19 cellular contexts compared by ENCODE assay signal in the genomic region with DNA sequence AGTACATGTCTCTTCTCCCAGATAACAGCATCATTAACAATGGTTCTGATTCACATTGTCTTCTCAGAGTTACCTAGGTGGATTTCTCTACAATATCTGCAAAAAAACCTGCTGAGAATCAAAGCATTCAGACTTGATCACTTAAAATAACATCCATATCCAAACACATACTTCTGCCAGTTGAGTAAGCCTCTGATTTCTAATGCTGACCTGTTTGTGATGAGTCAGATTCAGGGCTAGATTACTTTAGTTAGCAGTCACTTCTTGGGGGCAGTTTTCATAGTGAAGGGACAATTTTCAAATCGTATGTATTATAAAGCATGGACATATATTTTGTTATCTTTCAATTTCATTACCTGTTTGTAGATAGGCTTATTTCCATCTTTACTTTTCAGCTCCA. TPM values are rescaled to one million over a fixed set of nuclear protein-coding genes. Genes with fewer than 3 reads are reported as not detected.
DNase-seq lines count a peak whose midpoint lies in the region; ATAC-seq, FAIRE-seq and TF ChIP-seq lines count a peak whose summit lies in the region.
"Had no signal": no experiment of that assay in that cellular context is flagged by ENCODE, and none has a peak within 500 bp of the region (broad histone marks: within the 10 kb centered on the region; RNA-seq: fewer than 3 reads in every experiment).

No MANE protein-coding gene starts in this region.

- no peak overlapping the region for H3K27ac ChIP-seq in IMR-90 (ENCODE audit: insufficient read depth, low read length)
- H3K27ac ChIP-seq: left ventricle myocardium inferior had no signal

- no peak for FAIRE-seq in bronchial epithelial cell (lab: Jason Lieb, UNC)

- DNase-seq in A172 (ENCODE audit: low spot score) (peak; percentile 11), IMR-90 (peak; percentile 85), bronchial epithelial cell (ENCODE audit: low read depth) (peak; percentile 77), iris pigment epithelial cell (ENCODE audit: low read depth) (peak; percentile 85), GM13977 (ENCODE audit: low spot score) (no peak)
- no peak for DNase-seq in activated T-cell treated with anti-CD3 and anti-CD28 coated beads, Interleukin-2, amount 50 U/mL, for 4 hours
- DNase-seq: 8988T; activated CD4-positive, alpha-beta T cell treated with anti-CD3 and anti-CD28 coated beads, Interleukin-2, amount 10 ng/mL, durations not matched to agents 24 days and 14 days; activated T-cell treated with anti-CD3 and anti-CD28 coated beads, Interleukin-2, amount 50 U/mL, for 24 hours; Caco-2; effector CD8-positive, alpha-beta T cell; hypothalamus; left ventricle myocardium inferior; NCI-H146; NCI-H510A treated with DMSO at 0.1 percent for 48 hours; stimulated activated naive CD8-positive, alpha-beta T cell treated with anti-CD3 and anti-CD28 coated beads, Interleukin-15, amount 100 ng/mL, for 72 hours had no signal

- H3K4me1 ChIP-seq in IMR-90 (ENCODE audit: control insufficient read depth, insufficient read depth, low read length), result peaks cover 25% of the 10 kb centered on the region

- H3K14ac ChIP-seq in IMR-90 (replicated peaks; ENCODE audit: low read depth, low read length), result no peak overlapping the region

- TF ChIP-seq RAD21 in IMR-90 (IDR thresholded peaks at IDR 0.05; ENCODE audit: low read length), result no peak

- H4K91ac ChIP-seq in IMR-90 (ENCODE audit: insufficient read depth, low read depth, low read length), result peak overlapping the region; percentile 21; the same call in 1 of the 2 replicates

- no peak overlapping the region for H2AK9ac ChIP-seq in IMR-90 (replicated peaks; ENCODE audit: low read depth, low read length, poor library complexity)

- H3K56ac ChIP-seq in IMR-90 (ENCODE audit: extremely low read depth, insufficient read depth, low read length), result 0 out of 2 replicates have a peak overlapping the region, but pooled peaks have one; percentile 30

- H3K4me3 ChIP-seq in IMR-90 (ENCODE audit: insufficient read depth, low read depth, low read length) (no peak overlapping the region), bronchial epithelial cell (ENCODE audit: low read depth, low read length) (no peak overlapping the region)
- H3K4me3 ChIP-seq: left ventricle myocardium inferior had no signal

- no CpG with 5 or more reads among the region's 1 CpG for WGBS in IMR-90 (ENCODE audit: extremely low coverage in 2 of 2, insufficient read length in 1 of 2), 2 experiments

- H2AFZ ChIP-seq in IMR-90 (replicated peaks; ENCODE audit: low read length, poor library complexity), result no peak overlapping the region

- H2BK20ac ChIP-seq in IMR-90 (ENCODE audit: low read depth, low read length), result peak overlapping the region; percentile 43; the same call in 1 of the 2 replicates

- H3K36me3 ChIP-seq in IMR-90 (ENCODE audit: control insufficient read depth, insufficient read depth, low read length) (peaks cover 19% of the 10 kb centered on the region), bronchial epithelial cell (ENCODE audit: control insufficient read depth, insufficient read depth, low read length) (peaks cover 3% of the 10 kb centered on the region)

- H2BK5ac ChIP-seq in IMR-90 (ENCODE audit: low read depth, low read length, poor library complexity, severe bottlenecking), result peak overlapping the region; percentile 98

- in situ Hi-C loops in IMR-90 (cut with MboI; ENCODE audit: low sequenced_read_pairs) (loop anchor here (10.0 kb wide), 1 partner anchor 605 kb away; a partner anchor contains a TSS), GM13977 (cut with MboI; ENCODE audit: low pct_unique_long_range_greater_than_20kb, low sequenced_read_pairs, unreplicated experiment) (loop anchor here (25.0 kb wide), 1 partner anchor 528 kb away; no protein-coding TSS in a partner anchor)

- H2AK5ac ChIP-seq in IMR-90 (ENCODE audit: low read depth, low read length), result no peak overlapping the region; the same call in 1 of the 2 replicates

- H3K4me1 Mint-ChIP-seq in activated T-cell treated with anti-CD3 and anti-CD28 coated beads, Interleukin-2, amount 50 U/mL, for 4 hours (ENCODE audit: low read depth), result peaks cover 11% of the 10 kb centered on the region

- TF ChIP-seq CTCF in IMR-90 (conservative IDR thresholded peaks at IDR 0.05; ENCODE audit: low read depth, low read length), result no peak
- TF ChIP-seq CTCF in bronchial epithelial cell (IDR thresholded peaks at IDR 0.05; ENCODE audit: insufficient read depth, low read length, severe bottlenecking), result no peak
- no peak for TF ChIP-seq CTCF in GM13977 (IDR thresholded peaks at IDR 0.05; ENCODE audit: extremely low read depth, insufficient read depth, missing control alignments)

- 0 out of 3 replicates have a peak overlapping the region, but pooled peaks have one; percentile 31 for H2BK15ac ChIP-seq in IMR-90 (ENCODE audit: low read depth, low read length)

- ATAC-seq in IMR-90 (ENCODE audit: low read depth) (peak; percentile 28; the same call in 1 of the 2 replicates), HG03108 (IDR thresholded peaks at IDR 0.05; ENCODE audit: unreplicated experiment) (no peak), HG02759 (IDR thresholded peaks at IDR 0.05; ENCODE audit: unreplicated experiment) (no peak)
- ATAC-seq in activated T-cell treated with anti-CD3 and anti-CD28 coated beads, Interleukin-2, amount 50 U/mL, for 4 hours, result no peak
- ATAC-seq: HCT116; stimulated activated naive CD8-positive, alpha-beta T cell treated with anti-CD3 and anti-CD28 coated beads, Interleukin-15, amount 100 ng/mL, for 72 hours had no signal

- H3K4me2 ChIP-seq in IMR-90 (ENCODE audit: low read depth, low read length), result peak overlapping the region; percentile 60; the same call in 1 of the 2 replicates

- peaks cover 19% of the 10 kb centered on the region for H3K9me1 ChIP-seq in IMR-90 (ENCODE audit: insufficient read depth, low read length)

- POLR2A ChIA-PET in IMR-90 (lab: Charles Lee; ENCODE audit: unreplicated experiment), result no interaction called here

- no peaks in the 10 kb centered on the region for H3K9me3 ChIP-seq in IMR-90 (ENCODE audit: control insufficient read depth, insufficient read depth, low read length)
- H3K9me3 ChIP-seq: Caco-2, left ventricle myocardium inferior had no signal

- no peaks in the 10 kb centered on the region for H3K27me3 Mint-ChIP-seq in activated T-cell treated with anti-CD3 and anti-CD28 coated beads, Interleukin-2, amount 50 U/mL, for 4 hours (ENCODE audit: low read depth)
- H3K27me3 Mint-ChIP-seq: activated T-cell treated with anti-CD3 and anti-CD28 coated beads, Interleukin-2, amount 50 U/mL, for 24 hours; stimulated activated naive CD8-positive, alpha-beta T cell treated with anti-CD3 and anti-CD28 coated beads, Interleukin-15, amount 100 ng/mL, for 72 hours had no signal

- peaks cover 23% of the 10 kb centered on the region for H3K36me3 Mint-ChIP-seq in activated T-cell treated with anti-CD3 and anti-CD28 coated beads, Interleukin-2, amount 50 U/mL, for 4 hours (ENCODE audit: insufficient read depth)

- intact Hi-C loops in IMR-90 (cut with micrococcal nuclease), result loop anchor here (10.0 kb wide), 1 partner anchor 605 kb away; a partner anchor contains a TSS

- no peak overlapping the region for H3K9ac ChIP-seq in IMR-90 (ENCODE audit: low read depth, low read length)

- H3K18ac ChIP-seq in IMR-90 (ENCODE audit: low read depth, low read length), result peak overlapping the region; percentile 33; the same call in 1 of the 2 replicates

- TF ChIP-seq POLR2A in IMR-90 (IDR thresholded peaks at IDR 0.05; ENCODE audit: low read depth, low read length), result no peak

- peak overlapping the region; percentile 53; the same call in 1 of the 2 replicates for H3K4ac ChIP-seq in IMR-90 (ENCODE audit: low read depth, low read length)

- H2BK120ac ChIP-seq in IMR-90 (ENCODE audit: low read depth, low read length), result peak overlapping the region; percentile 24; the same call in 1 of the 2 replicates

- H4K20me1 ChIP-seq in IMR-90 (ENCODE audit: insufficient read depth, low read length), result peaks cover 4% of the 10 kb centered on the region; the same call in 1 of the 2 replicates

- H3K27me3 ChIP-seq in IMR-90 (ENCODE audit: control insufficient read depth, insufficient read depth, low read length), result no peaks in the 10 kb centered on the region
- H3K27me3 ChIP-seq in bronchial epithelial cell (ENCODE audit: control insufficient read depth, insufficient read depth, low read length), result no peaks in the 10 kb centered on the region

- CTCF ChIA-PET in IMR-90 (lab: Yijun Ruan, JAX), result interaction anchor here (0.9 kb wide), 1 partner anchor 92 kb away, joined by 3 read pairs; no protein-coding TSS in a partner anchor

- no peaks in the 10 kb centered on the region for H3K9me3 Mint-ChIP-seq in activated T-cell treated with anti-CD3 and anti-CD28 coated beads, Interleukin-2, amount 50 U/mL, for 4 hours
- H3K9me3 Mint-ChIP-seq: activated CD4-positive, alpha-beta T cell treated with anti-CD3 and anti-CD28 coated beads, Interleukin-2, amount 10 ng/mL, durations not matched to agents 24 days and 14 days; activated T-cell treated with anti-CD3 and anti-CD28 coated beads, Interleukin-2, amount 50 U/mL, for 24 hours; stimulated activated naive CD8-positive, alpha-beta T cell treated with anti-CD3 and anti-CD28 coated beads, Interleukin-15, amount 100 ng/mL, for 72 hours had no signal

- H4K8ac ChIP-seq in IMR-90 (ENCODE audit: low read depth in 2 of 2, low read length in 2 of 2), result peak overlapping the region in 1 of 2 experiments; percentile 50; a peak in 1 of 4 replicates

- H3K79me1 ChIP-seq in IMR-90 (ENCODE audit: low read depth in 1 of 2, low read length in 2 of 2), result peaks cover 15 to 73% of the 10 kb centered on the region in 2 experiments

- no peak overlapping the region for H3K4me3 Mint-ChIP-seq in activated T-cell treated with anti-CD3 and anti-CD28 coated beads, Interleukin-2, amount 50 U/mL, for 4 hours
- H3K4me3 Mint-ChIP-seq: activated CD4-positive, alpha-beta T cell treated with anti-CD3 and anti-CD28 coated beads, Interleukin-2, amount 10 ng/mL, durations not matched to agents 24 days and 14 days; activated T-cell treated with anti-CD3 and anti-CD28 coated beads, Interleukin-2, amount 50 U/mL, for 24 hours; stimulated activated naive CD8-positive, alpha-beta T cell treated with anti-CD3 and anti-CD28 coated beads, Interleukin-15, amount 100 ng/mL, for 72 hours had no signal

- dilution Hi-C loops in IMR-90 (cut with HindIII; ENCODE audit: low sequenced_read_pairs, unreplicated experiment), result no loop called here

- no TSS peak for BruUV-seq in IMR-90 (replicated peaks; lab: Mats Ljungman, UMichigan)

- H4K5ac ChIP-seq in IMR-90 (ENCODE audit: low read depth, low read length), result no peak overlapping the region

- no peak overlapping the region; the same call in 1 of the 2 replicates for H3K23ac ChIP-seq in IMR-90 (ENCODE audit: low read depth, low read length)

TF ChIP-seq in IMR-90, 13 proteins besides CTCF, POLR2A, EP300 and RAD21 (continues in another document):
- no peak for TF ChIP-seq MXI1 (IDR thresholded peaks at IDR 0.05; ENCODE audit: borderline replicate concordance, low read depth, low read length)

RNA-seq across cellular contexts. Expression of a gene that starts 35.5 kb away (rescaled TPM):
- total RNA-seq in A172 (2014; rRNA removed; shearing (Covaris generic)), result 56.5 and 61.8 TPM in 2 replicates
- total RNA-seq in IMR-90 (2012; rRNA removed) (98.6 and 100 TPM in 2 replicates), bronchial epithelial cell (148 and 181 TPM in 2 replicates)
- polyA plus RNA-seq in IMR-90 (2012; rRNA removed), result 66.8 and 70.1 TPM in 2 replicates
- polyA plus RNA-seq in IMR-90 (2012; cell fraction: cytosol; rRNA removed), result 30.2 and 39.5 TPM in 2 replicates
- 11.4 and 41.8 TPM in 2 replicates for polyA plus RNA-seq in IMR-90 (2012; cell fraction: nucleus; rRNA removed; ENCODE audit: low replicate concordance)
- 100 to 1,000 TPM; 108 to 123 (median 114) TPM for total RNA-seq in activated T-cell treated with anti-CD3 and anti-CD28 coated beads, Interleukin-2, amount 50 U/mL, for 4 hours

Comparison
In these comparisons a context has a peak if more than half of its experiments do, and no peak if none do; other contexts are left out.
1. DNase-seq: peak in A172 (single experiment), IMR-90 (single experiment), bronchial epithelial cell (single experiment) and iris pigment epithelial cell (single experiment); none in GM13977 (single experiment) and activated T-cell treated with anti-CD3 and anti-CD28 coated beads, Interleukin-2, amount 50 U/mL, for 4 hours (single experiment).